In the genomic region with DNA sequence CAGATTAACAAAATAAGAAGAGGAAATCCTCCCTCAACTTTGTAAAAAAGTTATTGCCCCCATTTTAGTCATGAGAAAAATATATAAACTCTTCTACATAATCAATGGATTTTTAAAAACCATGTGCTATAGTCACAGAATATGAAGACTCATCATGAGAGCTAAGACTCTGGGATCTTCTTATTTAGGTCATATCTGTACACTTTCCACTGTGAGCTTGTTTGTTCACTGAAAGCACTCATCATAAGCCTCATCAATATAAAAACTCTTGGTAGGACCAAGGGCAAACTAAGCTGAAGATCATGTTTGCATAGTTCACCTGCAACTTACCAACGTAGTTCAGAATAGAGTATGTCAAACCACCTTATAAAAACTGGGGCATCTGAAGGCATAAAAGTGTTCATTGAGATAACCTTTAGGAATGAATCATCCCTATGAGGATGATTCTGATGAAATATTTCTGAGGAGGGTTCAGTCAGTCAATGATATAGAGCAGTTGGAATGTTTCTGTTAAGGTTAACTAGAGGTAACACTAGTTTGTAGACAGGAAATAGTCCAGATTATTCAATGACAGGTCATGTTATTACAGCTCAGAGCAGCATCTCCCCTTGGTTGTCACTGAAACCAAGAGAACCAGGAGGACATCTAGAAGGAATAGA, we compare ENCODE assay signal across 18 cellular contexts.
DNase-seq lines count a peak whose midpoint lies in the region; ATAC-seq, FAIRE-seq and TF ChIP-seq lines count a peak whose summit lies in the region.
"Had no signal": no experiment of that assay in that cellular context is flagged by ENCODE, and none has a peak within 500 bp of the region (broad histone marks: within the 10 kb centered on the region; RNA-seq: fewer than 3 reads in every experiment).

No MANE protein-coding gene starts in this region.

- DNase-seq in HCEC 1CT (peak; percentile 74), RWPE2 (ENCODE audit: low spot score) (no peak), epithelial cell of proximal tubule (ENCODE audit: low read depth) (peak; percentile 65), type B pancreatic cell (ENCODE audit: extremely low spot score, unreplicated experiment) (no peak), epidermal melanocyte (ENCODE audit: insufficient read length, low spot score) (no peak), GM12892 (ENCODE audit: insufficient read length) (no peak)
- DNase-seq: activated CD4-positive, alpha-beta memory T cell treated with anti-CD3 and anti-CD28 coated beads, Interleukin-2, amount 10 ng/mL, durations not matched to agents 7 days and 5 days; activated naive CD4-positive, alpha-beta T cell treated with anti-CD3 and anti-CD28 coated beads, Interleukin-2, amount 50 U/mL, for 16 hours; activated T-cell treated with anti-CD3 and anti-CD28 coated beads, Interleukin-2, amount 50 U/mL, for 4 hours; naive B cell; NCI-H1436; stimulated activated CD4-positive, alpha-beta T cell treated with anti-CD3 and anti-CD28 coated beads, Interleukin-4, amount 100 ng/mL, for 1 hour had no signal

- TF ChIP-seq POLR2A in GM12892 (IDR thresholded peaks at IDR 0.05; ENCODE audit: low read depth, low read length): no peak

- H3K9me3 Mint-ChIP-seq in type B pancreatic cell: no peaks in the 10 kb centered on the region
- H3K9me3 Mint-ChIP-seq: activated CD4-positive, alpha-beta memory T cell treated with anti-CD3 and anti-CD28 coated beads, Interleukin-2, amount 10 ng/mL, durations not matched to agents 7 days and 5 days; activated T-cell treated with anti-CD3 and anti-CD28 coated beads, Interleukin-2, amount 50 U/mL, for 4 hours had no signal

- H3K9me3 ChIP-seq in RWPE2 (ENCODE audit: severe bottlenecking): no peaks in the 10 kb centered on the region
- H3K9me3 ChIP-seq: BLaER1 treated with 17β-estradiol and CSF1 and Interleukin-3, amounts not matched to agents 10 nM and 100 nM had no signal

- peak overlapping the region; percentile 54 for H3K27ac Mint-ChIP-seq in type B pancreatic cell
- H3K27ac Mint-ChIP-seq: activated CD4-positive, alpha-beta memory T cell treated with anti-CD3 and anti-CD28 coated beads, Interleukin-2, amount 10 ng/mL, durations not matched to agents 7 days and 5 days; naive B cell had no signal

- TF ChIP-seq CTCF in RWPE2 (IDR thresholded peaks at IDR 0.05; ENCODE audit: poor library complexity, severe bottlenecking): no peak
- no peak for TF ChIP-seq CTCF in epithelial cell of proximal tubule (conservative IDR thresholded peaks at IDR 0.05; ENCODE audit: low read depth, low read length)
- no peak for TF ChIP-seq CTCF in type B pancreatic cell (conservative IDR thresholded peaks at IDR 0.05)

- H3K4me3 Mint-ChIP-seq in type B pancreatic cell: no peak overlapping the region
- H3K4me3 Mint-ChIP-seq: activated CD4-positive, alpha-beta memory T cell treated with anti-CD3 and anti-CD28 coated beads, Interleukin-2, amount 10 ng/mL, durations not matched to agents 7 days and 5 days; activated T-cell treated with anti-CD3 and anti-CD28 coated beads, Interleukin-2, amount 50 U/mL, for 4 hours; naive B cell had no signal

- H3K36me3 Mint-ChIP-seq in type B pancreatic cell: no peaks in the 10 kb centered on the region
- H3K36me3 Mint-ChIP-seq: naive B cell had no signal

- H3K4me1 Mint-ChIP-seq in type B pancreatic cell (ENCODE audit: unreplicated experiment): no peaks in the 10 kb centered on the region
- H3K4me1 Mint-ChIP-seq: activated CD4-positive, alpha-beta memory T cell treated with anti-CD3 and anti-CD28 coated beads, Interleukin-2, amount 10 ng/mL, durations not matched to agents 7 days and 5 days; naive B cell had no signal

- H3K4me3 ChIP-seq in RWPE2 (ENCODE audit: severe bottlenecking) (no peak overlapping the region), epithelial cell of proximal tubule (ENCODE audit: low read depth, low read length) (no peak overlapping the region)
- H3K4me3 ChIP-seq: BLaER1 treated with 17β-estradiol and CSF1 and Interleukin-3, amounts not matched to agents 10 nM and 100 nM; skin epidermis had no signal

- peak overlapping the region; percentile 38 for H3K27ac ChIP-seq in RWPE2 (ENCODE audit: poor library complexity, severe bottlenecking)
- H3K27ac ChIP-seq: BLaER1 treated with 17β-estradiol and CSF1 and Interleukin-3, amounts not matched to agents 10 nM and 100 nM; parathyroid adenoma; skin epidermis had no signal

- H3K27me3 ChIP-seq in RWPE2 (ENCODE audit: insufficient read depth, poor library complexity, severe bottlenecking): no peaks in the 10 kb centered on the region
- H3K27me3 ChIP-seq: BLaER1 treated with 17β-estradiol and CSF1 and Interleukin-3, amounts not matched to agents 10 nM and 100 nM had no signal

- H3K36me3 ChIP-seq in RWPE2 (ENCODE audit: low read depth): no peaks in the 10 kb centered on the region
- H3K36me3 ChIP-seq: BLaER1 treated with 17β-estradiol and CSF1 and Interleukin-3, amounts not matched to agents 10 nM and 100 nM had no signal

- ATAC-seq in RWPE2 (ENCODE audit: low read depth): peak; percentile 99
- ATAC-seq in GM18517 (IDR thresholded peaks at IDR 0.05; ENCODE audit: unreplicated experiment): no peak
- ATAC-seq: activated T-cell treated with anti-CD3 and anti-CD28 coated beads, Interleukin-2, amount 50 U/mL, for 4 hours; Right ventricle myocardium inferior had no signal

- H3K27me3 Mint-ChIP-seq in type B pancreatic cell: no peaks in the 10 kb centered on the region
- H3K27me3 Mint-ChIP-seq: activated CD4-positive, alpha-beta memory T cell treated with anti-CD3 and anti-CD28 coated beads, Interleukin-2, amount 10 ng/mL, durations not matched to agents 7 days and 5 days; naive B cell had no signal

- peaks cover 15% of the 10 kb centered on the region for H3K4me1 ChIP-seq in RWPE2 (ENCODE audit: insufficient read depth, poor library complexity, severe bottlenecking)
- H3K4me1 ChIP-seq: parathyroid adenoma had no signal

- no peak for FAIRE-seq in GM12892 (lab: Jason Lieb, UNC)
- FAIRE-seq: islet of Langerhans had no signal

Comparison
In these comparisons a context has a peak if more than half of its experiments do, and no peak if none do; other contexts are left out.
1. DNase-seq: peak in HCEC 1CT (single experiment) and epithelial cell of proximal tubule (single experiment); none in RWPE2 (single experiment), type B pancreatic cell (single experiment), epidermal melanocyte (single experiment) and GM12892 (single experiment).